ENCODE assay signal across 19 cellular contexts in genomic region chr7:83096065-83096580, GRCh38.
DNase-seq lines count a peak whose midpoint lies in the region; ATAC-seq, FAIRE-seq and TF ChIP-seq lines count a peak whose summit lies in the region.
"Had no signal": no experiment of that assay in that cellular context is flagged by ENCODE, and none has a peak within 500 bp of the region (broad histone marks: within the 10 kb centered on the region; RNA-seq: fewer than 3 reads in every experiment).

No MANE protein-coding gene starts in this region.

- no peak overlapping the region for H3K9ac ChIP-seq in astrocyte (ENCODE audit: low read length)

- H3K4me3 ChIP-seq in astrocyte (ENCODE audit: insufficient read depth, low read depth, low read length) = no peak overlapping the region

- no peak for TF ChIP-seq CTCF in astrocyte (IDR thresholded peaks at IDR 0.05; ENCODE audit: insufficient read depth, low read depth, low read length)
- TF ChIP-seq CTCF in omental fat pad (IDR thresholded peaks at IDR 0.05) = no peak

- ATAC-seq in omental fat pad (ENCODE audit: low FRiP score) (peak; percentile 64), GM18870 (IDR thresholded peaks at IDR 0.05; ENCODE audit: unreplicated experiment) (no peak)
- ATAC-seq: CD8-positive, alpha-beta T cell had no signal

- no peak for FAIRE-seq in astrocyte (lab: Jason Lieb, UNC)
- FAIRE-seq: D721Med, HTR-8/SVneo had no signal

- no peak overlapping the region for H3K4me3 Mint-ChIP-seq in astrocyte (ENCODE audit: unreplicated experiment)
- H3K4me3 Mint-ChIP-seq: CD14-positive monocyte; CD8-positive, alpha-beta T cell; HFFc6 had no signal

- no peak overlapping the region for H2AFZ ChIP-seq in astrocyte (ENCODE audit: low read depth, low read length)

- H3K27ac ChIP-seq in astrocyte (ENCODE audit: low read depth, low read length) = no peak overlapping the region
- H3K27ac ChIP-seq: 22Rv1 had no signal

- H3K27ac Mint-ChIP-seq in astrocyte (ENCODE audit: unreplicated experiment) = no peak overlapping the region
- H3K27ac Mint-ChIP-seq: CD14-positive monocyte; CD8-positive, alpha-beta T cell; HFFc6 had no signal

- H4K20me1 ChIP-seq in astrocyte (ENCODE audit: insufficient read depth, low read length) = no peaks in the 10 kb centered on the region

- no peaks in the 10 kb centered on the region for H3K4me1 ChIP-seq in astrocyte (ENCODE audit: insufficient read depth, low read length)

- H3K4me1 Mint-ChIP-seq in astrocyte (ENCODE audit: low read depth, unreplicated experiment) = peaks cover 5% of the 10 kb centered on the region
- H3K4me1 Mint-ChIP-seq: CD14-positive monocyte had no signal

- no peaks in the 10 kb centered on the region for H3K9me3 ChIP-seq in astrocyte (ENCODE audit: insufficient read depth, low read depth, low read length)

- H3K27me3 ChIP-seq in astrocyte (ENCODE audit: insufficient read depth, low read length) = no peaks in the 10 kb centered on the region

- H3K27me3 Mint-ChIP-seq in astrocyte (ENCODE audit: low read depth, unreplicated experiment) = no peaks in the 10 kb centered on the region

- H3K36me3 Mint-ChIP-seq in astrocyte (ENCODE audit: low read depth, unreplicated experiment) = no peaks in the 10 kb centered on the region
- H3K36me3 Mint-ChIP-seq: CD14-positive monocyte; CD8-positive, alpha-beta T cell had no signal

- H3K36me3 ChIP-seq in astrocyte (ENCODE audit: insufficient read depth, low read length) = no peaks in the 10 kb centered on the region

- DNase-seq in NCI-H526 (lab: John Stamatoyannopoulos, UW) (peak; percentile 20 to 39), NCI-H526 treated with DMSO at 0.1 percent for 48 hours (lab: John Stamatoyannopoulos, UW) (no peak), NCI-H226 (peak; percentile 92), astrocyte (ENCODE audit: low read depth) (peak; percentile 12), omental fat pad (ENCODE audit: low spot score) (no peak), NCI-H1417 treated with DMSO at 0.1 percent for 48 hours (lab: John Stamatoyannopoulos, UW) (no peak)
- DNase-seq in stimulated activated CD8-positive, alpha-beta memory T cell treated with anti-CD3 and anti-CD28 coated beads, Interleukin-4, amount 100 ng/mL, for 48 hours = no peak
- DNase-seq: CD8-positive, alpha-beta T cell; COR-L47; DMS153; DMS79 treated with DMSO at 0.1 percent for 48 hours; GF-D8; HCEC 1CT; HFFc6 had no signal

- H3K79me2 ChIP-seq in astrocyte (ENCODE audit: insufficient read depth, low read length) = no peaks in the 10 kb centered on the region

- no peak overlapping the region for H3K4me2 ChIP-seq in astrocyte (ENCODE audit: low read length)

- no peaks in the 10 kb centered on the region for H3K9me3 Mint-ChIP-seq in astrocyte (ENCODE audit: unreplicated experiment)

Comparison
In these comparisons a context has a peak if more than half of its experiments do, and no peak if none do; other contexts are left out.
1. DNase-seq: peak in NCI-H526 (2 of 2), NCI-H226 (single experiment) and astrocyte (single experiment); none in NCI-H526 treated with DMSO at 0.1 percent for 48 hours (single experiment), omental fat pad (single experiment), NCI-H1417 treated with DMSO at 0.1 percent for 48 hours (single experiment) and stimulated activated CD8-positive, alpha-beta memory T cell treated with anti-CD3 and anti-CD28 coated beads, Interleukin-4, amount 100 ng/mL, for 48 hours (single experiment).